Comparison of ENCODE assay signal across 17 cellular contexts in the genomic region with DNA sequence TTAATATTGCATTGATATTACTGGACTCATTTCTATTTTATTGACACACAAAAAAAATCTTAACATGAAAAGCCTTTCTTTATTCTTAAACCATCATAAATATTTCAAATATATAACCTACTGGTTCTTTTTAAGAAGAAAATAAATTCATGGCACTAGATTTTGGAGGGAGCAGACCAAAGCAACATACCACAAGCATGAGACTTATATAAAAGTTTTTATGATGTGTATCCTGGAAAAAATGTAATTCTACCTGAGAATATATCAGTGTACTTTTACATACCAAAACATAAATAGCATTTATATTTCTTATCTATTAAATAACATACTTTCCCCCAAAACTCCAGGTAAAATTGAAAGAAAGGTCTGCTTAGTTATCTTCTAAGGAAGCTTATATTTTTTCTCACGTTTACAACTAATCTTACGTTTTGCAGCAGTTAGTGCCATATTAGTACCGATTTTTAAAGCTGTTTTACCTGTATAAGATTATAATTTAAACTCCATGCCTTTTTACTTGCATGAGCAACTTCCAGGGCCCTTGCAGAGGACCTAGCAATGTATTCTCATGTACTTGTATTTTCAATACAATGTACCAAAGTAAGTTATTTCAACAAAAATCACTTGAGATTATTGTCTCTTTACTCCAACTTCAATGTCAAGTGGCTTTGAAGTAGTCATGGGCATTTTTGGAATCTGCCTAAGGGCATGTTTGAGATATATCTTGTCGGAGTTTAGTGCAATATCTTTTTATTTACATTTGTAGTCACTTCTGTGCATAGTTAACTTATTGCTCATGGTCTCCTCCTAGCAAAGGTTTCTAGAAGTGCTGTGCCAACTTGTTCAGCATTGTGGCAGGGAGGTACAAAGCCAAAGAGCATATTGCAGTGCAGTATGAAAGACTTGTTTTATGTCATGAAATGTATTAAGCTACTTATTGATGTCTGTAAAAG.
DNase-seq lines count a peak whose midpoint lies in the region; ATAC-seq and TF ChIP-seq lines count a peak whose summit lies in the region.
"Had no signal": no experiment of that assay in that cellular context is flagged by ENCODE, and none has a peak within 500 bp of the region (broad histone marks: within the 10 kb centered on the region; RNA-seq: fewer than 3 reads in every experiment).

No MANE protein-coding gene starts in this region.

- H3K4me3 Mint-ChIP-seq in naive thymus-derived CD8-positive, alpha-beta T cell = no peak overlapping the region
- no peak overlapping the region for H3K4me3 Mint-ChIP-seq in CD4-positive, alpha-beta T cell
- H3K4me3 Mint-ChIP-seq: natural killer cell had no signal

- H3K4me2 ChIP-seq in mammary epithelial cell (ENCODE audit: insufficient read depth, low read depth, low read length) = peak overlapping the region; percentile 71

- 63% methylated on average over 4 of the region's 4 CpGs for WGBS in mammary epithelial cell (ENCODE audit: low coverage, missing lambda C conversion rate)

- H3K27ac ChIP-seq in mammary epithelial cell (ENCODE audit: insufficient read depth, low read depth, low read length) (peak overlapping the region; percentile 64), lower lobe of right lung (no peak overlapping the region)
- H3K27ac ChIP-seq in CD4-positive, alpha-beta T cell (ENCODE audit: low read depth, low read length) = no peak overlapping the region
- H3K27ac ChIP-seq: psoas muscle had no signal

- H3K36me3 Mint-ChIP-seq in naive thymus-derived CD8-positive, alpha-beta T cell = no peaks in the 10 kb centered on the region
- no peaks in the 10 kb centered on the region for H3K36me3 Mint-ChIP-seq in CD4-positive, alpha-beta T cell (ENCODE audit: low read depth)
- H3K36me3 Mint-ChIP-seq: natural killer cell had no signal

- no peaks in the 10 kb centered on the region for H3K9me3 ChIP-seq in mammary epithelial cell (replicated peaks; ENCODE audit: insufficient read depth, low read length)
- H3K9me3 ChIP-seq in lower lobe of right lung = no peaks in the 10 kb centered on the region
- H3K9me3 ChIP-seq in CD4-positive, alpha-beta T cell (ENCODE audit: control insufficient read depth, low read length) = no peaks in the 10 kb centered on the region
- H3K9me3 ChIP-seq: psoas muscle had no signal

- CTCF ChIA-PET in mammary epithelial cell (lab: Charles Lee; ENCODE audit: low non-redundant PET) = no interaction called here
- CTCF ChIA-PET in CD4-positive, alpha-beta T cell (lab: Charles Lee) = interaction anchor here (1.2 kb wide), 1 partner anchor 10 kb away, joined by 3 read pairs; no protein-coding TSS in a partner anchor

- dilution Hi-C loops in mammary epithelial cell (cut with HindIII; ENCODE audit: low sequenced_read_pairs) = no loop called here

- in situ Hi-C loops in mammary epithelial cell (cut with MboI; ENCODE audit: low sequenced_read_pairs in 2 of 2) = no loop called here

- no peaks in the 10 kb centered on the region for H3K79me2 ChIP-seq in mammary epithelial cell (ENCODE audit: insufficient read depth, low read length)

- H3K27ac Mint-ChIP-seq in naive thymus-derived CD8-positive, alpha-beta T cell = no peak overlapping the region
- H3K27ac Mint-ChIP-seq in CD4-positive, alpha-beta T cell = no peak overlapping the region
- H3K27ac Mint-ChIP-seq: natural killer cell had no signal

- POLR2A ChIA-PET in naive thymus-derived CD8-positive, alpha-beta T cell (lab: Charles Lee) = no interaction called here
- POLR2A ChIA-PET in CD4-positive, alpha-beta T cell (lab: Charles Lee) = no interaction called here

- DNase-seq in Daoy (ENCODE audit: low read depth) (peak; percentile 51), NCI-H226 (peak; percentile 85), mammary epithelial cell (peak; percentile 90), lower lobe of right lung (no peak), T-helper 2 cell (no peak), GF-D8 (lab: John Stamatoyannopoulos, UW) (no peak)
- DNase-seq in naive thymus-derived CD8-positive, alpha-beta T cell = no peak
- DNase-seq in CD4-positive, alpha-beta T cell = no peak
- DNase-seq: activated CD4-positive, alpha-beta T cell treated with anti-CD3 and anti-CD28 coated beads, Interleukin-2, amount 50 U/mL, for 4 hours; activated T-cell treated with anti-CD3 and anti-CD28 coated beads, Interleukin-2, amount 50 U/mL, for 48 hours; C1 segment of cervical spinal cord; erythroblast; hippocampal formation; natural killer cell; NCI-H510A treated with DMSO at 0.1 percent for 48 hours; psoas muscle had no signal

- no peak overlapping the region for H3K4me3 ChIP-seq in mammary epithelial cell (replicated peaks in 1 of 3; ENCODE audit: insufficient read depth in 1 of 3, low read depth in 2 of 3, low read length in 3 of 3)
- H3K4me3 ChIP-seq in lower lobe of right lung = no peak overlapping the region
- H3K4me3 ChIP-seq: psoas muscle had no signal

- no TSS peak for BruUV-seq in mammary epithelial cell (replicated peaks; lab: Mats Ljungman, UMichigan)

- H3K9ac ChIP-seq in mammary epithelial cell (ENCODE audit: insufficient read depth, low read length) = no peak overlapping the region

- no peaks in the 10 kb centered on the region for H3K27me3 Mint-ChIP-seq in naive thymus-derived CD8-positive, alpha-beta T cell
- H3K27me3 Mint-ChIP-seq in CD4-positive, alpha-beta T cell = no peaks in the 10 kb centered on the region

- peak; percentile 73 to 96 for ATAC-seq in lower lobe of right lung
- no peak for ATAC-seq in naive thymus-derived CD8-positive, alpha-beta T cell
- no peak for ATAC-seq in CD4-positive, alpha-beta T cell (ENCODE audit: poor library complexity)
- ATAC-seq: left lobe of liver, natural killer cell, psoas muscle had no signal

- H2AFZ ChIP-seq in mammary epithelial cell (ENCODE audit: low read depth, low read length) = no peak overlapping the region

- intact Hi-C loops in mammary epithelial cell (cut with micrococcal nuclease) = no loop called here
- intact Hi-C loops in lower lobe of right lung (cut with DNase I) = no loop called here
- intact Hi-C loops in CD4-positive, alpha-beta T cell (cut with DNase I, micrococcal nuclease) = no loop called here

- peaks cover 0 to 2% (median 0%) of the 10 kb centered on the region in 9 donors for H3K9me3 Mint-ChIP-seq in naive thymus-derived CD8-positive, alpha-beta T cell
- H3K9me3 Mint-ChIP-seq in CD4-positive, alpha-beta T cell = no peaks in the 10 kb centered on the region

- H3K27me3 ChIP-seq in mammary epithelial cell (ENCODE audit: insufficient read depth, low read length) (no peaks in the 10 kb centered on the region), lower lobe of right lung (ENCODE audit: low read depth) (no peaks in the 10 kb centered on the region)
- no peaks in the 10 kb centered on the region for H3K27me3 ChIP-seq in CD4-positive, alpha-beta T cell (ENCODE audit: control insufficient read depth, insufficient read depth, low read length)

- H3K4me1 Mint-ChIP-seq in naive thymus-derived CD8-positive, alpha-beta T cell = no peaks in the 10 kb centered on the region
- H3K4me1 Mint-ChIP-seq in CD4-positive, alpha-beta T cell (ENCODE audit: low read depth) = no peaks in the 10 kb centered on the region
- H3K4me1 Mint-ChIP-seq: natural killer cell had no signal

- peaks cover 18% of the 10 kb centered on the region for H3K4me1 ChIP-seq in mammary epithelial cell (ENCODE audit: insufficient read depth, low read length)
- H3K4me1 ChIP-seq in lower lobe of right lung = no peaks in the 10 kb centered on the region
- H3K4me1 ChIP-seq: psoas muscle had no signal

- no peaks in the 10 kb centered on the region for H4K20me1 ChIP-seq in mammary epithelial cell (ENCODE audit: insufficient read depth, low read length)

- no peaks in the 10 kb centered on the region for H3K36me3 ChIP-seq in mammary epithelial cell (ENCODE audit: insufficient read depth, low read length)
- H3K36me3 ChIP-seq in lower lobe of right lung = no peaks in the 10 kb centered on the region

- TF ChIP-seq CTCF in mammary epithelial cell (conservative IDR thresholded peaks at IDR 0.05 in 1 of 2, IDR thresholded peaks at IDR 0.05 in 1 of 2; ENCODE audit: extremely low read depth in 1 of 2, insufficient read depth in 1 of 2, low read depth in 1 of 2, low read length in 2 of 2) = no peak
- TF ChIP-seq CTCF in lower lobe of right lung (IDR thresholded peaks at IDR 0.05) = no peak
- no peak for TF ChIP-seq CTCF in CD4-positive, alpha-beta T cell (IDR thresholded peaks at IDR 0.05)

Comparison
In these comparisons a context has a peak if more than half of its experiments do, and no peak if none do; other contexts are left out.
1. DNase-seq: peak in Daoy (single experiment), NCI-H226 (single experiment) and mammary epithelial cell (single experiment); none in lower lobe of right lung (single experiment), naive thymus-derived CD8-positive, alpha-beta T cell (0 of 10), T-helper 2 cell (0 of 5), CD4-positive, alpha-beta T cell (0 of 10) and GF-D8 (single experiment).
2. ATAC-seq: peak in lower lobe of right lung (2 of 2); none in naive thymus-derived CD8-positive, alpha-beta T cell (0 of 2) and CD4-positive, alpha-beta T cell (single experiment).